ENCODE assay signal across 14 cellular contexts in the genomic region with DNA sequence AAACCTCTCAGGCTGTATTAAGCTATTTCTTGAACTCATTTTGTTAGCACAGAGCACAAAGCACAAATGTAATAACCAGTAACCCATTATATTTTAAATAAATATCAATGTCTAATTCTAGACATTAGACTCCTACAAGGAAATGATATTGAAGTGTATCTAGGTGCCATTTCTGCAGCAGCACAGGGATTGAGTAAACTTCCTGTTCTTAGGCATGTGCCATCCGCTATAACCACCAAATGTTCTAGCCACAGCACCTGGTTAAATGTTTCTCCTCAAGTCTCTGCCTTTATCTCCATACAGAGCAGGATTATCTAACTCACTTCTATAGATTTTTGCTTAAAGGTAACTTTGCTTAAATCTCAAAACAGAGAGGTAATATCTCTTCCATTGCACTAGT.
"Had no signal": no experiment of that assay in that cellular context is flagged by ENCODE, and none has a peak within 500 bp of the region (broad histone marks: within the 10 kb centered on the region; RNA-seq: fewer than 3 reads in every experiment).

No MANE protein-coding gene starts in this region.

- H3K36me3 ChIP-seq: thoracic aorta, uterus had no signal

- H3K9me3 ChIP-seq: thoracic aorta, uterus had no signal

- H3K27ac Mint-ChIP-seq: activated CD8-positive, alpha-beta memory T cell treated with anti-CD3 and anti-CD28 coated beads, Interleukin-2, amount 10 ng/mL, durations not matched to agents 7 days and 5 days; activated naive CD8-positive, alpha-beta T cell treated with anti-CD3 and anti-CD28 coated beads for 36 hours; activated T-cell treated with anti-CD3 and anti-CD28 coated beads, Interleukin-2, amount 50 U/mL, for 24 hours; endodermal cell; immature natural killer cell; nephron; stimulated activated naive CD8-positive, alpha-beta T cell treated with anti-CD3 and anti-CD28 coated beads, Interleukin-15, amount 100 ng/mL, for 72 hours had no signal

- ATAC-seq: activated CD4-positive, CD25-positive, alpha-beta regulatory T cell treated with anti-CD3 and anti-CD28 coated beads, Interleukin-2, amount 50 U/mL, for 24 hours; activated CD8-positive, alpha-beta memory T cell treated with anti-CD3 and anti-CD28 coated beads, Interleukin-2, amount 10 ng/mL, durations not matched to agents 7 days and 5 days; stimulated activated naive CD8-positive, alpha-beta T cell treated with anti-CD3 and anti-CD28 coated beads, Interleukin-15, amount 100 ng/mL, for 72 hours had no signal

- H3K4me3 ChIP-seq: thoracic aorta, uterus had no signal

- H3K4me1 Mint-ChIP-seq: activated CD8-positive, alpha-beta memory T cell treated with anti-CD3 and anti-CD28 coated beads, Interleukin-2, amount 10 ng/mL, durations not matched to agents 7 days and 5 days; activated naive CD8-positive, alpha-beta T cell treated with anti-CD3 and anti-CD28 coated beads for 36 hours; stimulated activated naive CD8-positive, alpha-beta T cell treated with anti-CD3 and anti-CD28 coated beads, Interleukin-15, amount 100 ng/mL, for 72 hours had no signal

- H3K36me3 Mint-ChIP-seq: activated CD8-positive, alpha-beta memory T cell treated with anti-CD3 and anti-CD28 coated beads, Interleukin-2, amount 10 ng/mL, durations not matched to agents 7 days and 5 days; activated naive CD8-positive, alpha-beta T cell treated with anti-CD3 and anti-CD28 coated beads for 36 hours; immature natural killer cell had no signal

- H3K4me3 Mint-ChIP-seq: activated CD8-positive, alpha-beta memory T cell treated with anti-CD3 and anti-CD28 coated beads, Interleukin-2, amount 10 ng/mL, durations not matched to agents 7 days and 5 days; activated naive CD8-positive, alpha-beta T cell treated with anti-CD3 and anti-CD28 coated beads for 36 hours; activated T-cell treated with anti-CD3 and anti-CD28 coated beads, Interleukin-2, amount 50 U/mL, for 24 hours; endodermal cell; immature natural killer cell; nephron; stimulated activated naive CD8-positive, alpha-beta T cell treated with anti-CD3 and anti-CD28 coated beads, Interleukin-15, amount 100 ng/mL, for 72 hours had no signal

- H3K27ac ChIP-seq: thoracic aorta, uterus had no signal

- H3K4me1 ChIP-seq: uterus had no signal

- H3K9me3 Mint-ChIP-seq: endodermal cell, immature natural killer cell, nephron had no signal

- H3K27me3 ChIP-seq: uterus had no signal

- DNase-seq: activated CD4-positive, alpha-beta T cell treated with anti-CD3 and anti-CD28 coated beads, Interleukin-2, amount 50 U/mL, for 4 hours; activated CD8-positive, alpha-beta memory T cell treated with anti-CD3 and anti-CD28 coated beads, Interleukin-2, amount 10 ng/mL, durations not matched to agents 7 days and 5 days; activated gamma-delta T cell; activated naive CD8-positive, alpha-beta T cell treated with anti-CD3 and anti-CD28 coated beads for 36 hours; activated T-cell treated with anti-CD3 and anti-CD28 coated beads, Interleukin-2, amount 50 U/mL, for 24 hours; anterior cingulate cortex; endodermal cell; immature natural killer cell; stimulated activated CD4-positive, alpha-beta T cell treated with anti-CD3 and anti-CD28 coated beads, Interleukin-4, amount 100 ng/mL, for 4 hours; stimulated activated naive CD8-positive, alpha-beta T cell treated with anti-CD3 and anti-CD28 coated beads, Interleukin-15, amount 100 ng/mL, for 72 hours; uterus had no signal
